34 cellular contexts compared by ENCODE assay signal in genomic region chrX:125004799-125005198, GRCh38. TPM values are rescaled to one million over a fixed set of nuclear protein-coding genes. Genes with fewer than 3 reads are reported as not detected.
DNase-seq lines count a peak whose midpoint lies in the region; ATAC-seq, FAIRE-seq and TF ChIP-seq lines count a peak whose summit lies in the region.
"Had no signal": no experiment of that assay in that cellular context is flagged by ENCODE, and none has a peak within 500 bp of the region (broad histone marks: within the 10 kb centered on the region; RNA-seq: fewer than 3 reads in every experiment).

No MANE protein-coding gene starts in this region.

- H3K27me3 ChIP-seq in breast epithelium (no peaks in the 10 kb centered on the region), bronchial epithelial cell (ENCODE audit: control insufficient read depth, insufficient read depth, low read length) (no peaks in the 10 kb centered on the region)
- H3K27me3 ChIP-seq: brain microvascular endothelial cell, left lung, spleen had no signal

- no peak for TF ChIP-seq POLR2A in breast epithelium (IDR thresholded peaks at IDR 0.05)

- H3K36me3 ChIP-seq in breast epithelium (no peaks in the 10 kb centered on the region), bronchial epithelial cell (ENCODE audit: control insufficient read depth, insufficient read depth, low read length) (no peaks in the 10 kb centered on the region)
- H3K36me3 ChIP-seq: brain microvascular endothelial cell, left lung, spleen, thoracic aorta had no signal

- ATAC-seq in GM21526 (IDR thresholded peaks at IDR 0.05; ENCODE audit: low FRiP score, unreplicated experiment): no peak
- ATAC-seq: A549; activated CD8-positive, alpha-beta T cell treated with anti-CD3 and anti-CD28 coated beads, Interleukin-2, amount 10 ng/mL, durations not matched to agents 7 days and 5 days; left lung; Panc1; right cardiac atrium had no signal

- no peak for TF ChIP-seq CTCF in MCF 10A (IDR thresholded peaks at IDR 0.05; ENCODE audit: unreplicated experiment)
- TF ChIP-seq CTCF in breast epithelium (IDR thresholded peaks at IDR 0.05): no peak
- no peak for TF ChIP-seq CTCF in bronchial epithelial cell (IDR thresholded peaks at IDR 0.05; ENCODE audit: insufficient read depth, low read length, severe bottlenecking)
- no peak for TF ChIP-seq CTCF in GM13976 (IDR thresholded peaks at IDR 0.05; ENCODE audit: borderline replicate concordance, control extremely low read depth, extremely low read depth, insufficient read depth, missing control alignments)

- no peaks in the 10 kb centered on the region for H3K36me3 Mint-ChIP-seq in MCF 10A (ENCODE audit: insufficient read depth, unreplicated experiment)
- no peaks in the 10 kb centered on the region for H3K36me3 Mint-ChIP-seq in immature natural killer cell
- H3K36me3 Mint-ChIP-seq: activated naive CD4-positive, alpha-beta T cell treated with anti-CD3 and anti-CD28 coated beads, Interleukin-2, amount 10 ng/mL, durations not matched to agents 7 days and 5 days; CD4-positive, CD25-positive, alpha-beta regulatory T cell had no signal

- H3K27ac ChIP-seq in breast epithelium: no peak overlapping the region
- H3K27ac ChIP-seq: A549, brain microvascular endothelial cell, left lung, parathyroid adenoma, spleen, thoracic aorta, VCaP had no signal

- H3K27me3 Mint-ChIP-seq in MCF 10A (ENCODE audit: insufficient read depth, unreplicated experiment) (no peaks in the 10 kb centered on the region), immature natural killer cell (ENCODE audit: low read depth in 3 of 3) (peaks cover 2 to 20% (median 2%) of the 10 kb centered on the region in 3 donors)
- H3K27me3 Mint-ChIP-seq: activated CD4-positive, alpha-beta T cell treated with anti-CD3 and anti-CD28 coated beads for 36 hours; activated naive CD4-positive, alpha-beta T cell treated with anti-CD3 and anti-CD28 coated beads, Interleukin-2, amount 10 ng/mL, durations not matched to agents 7 days and 5 days; CD4-positive, CD25-positive, alpha-beta regulatory T cell; stimulated activated naive CD8-positive, alpha-beta T cell treated with anti-CD3 and anti-CD28 coated beads, Interleukin-15, amount 100 ng/mL, for 72 hours had no signal

- H3K9me3 Mint-ChIP-seq in MCF 10A (ENCODE audit: unreplicated experiment): peaks cover 27% of the 10 kb centered on the region
- no peaks in the 10 kb centered on the region for H3K9me3 Mint-ChIP-seq in immature natural killer cell
- H3K9me3 Mint-ChIP-seq: activated naive CD4-positive, alpha-beta T cell treated with anti-CD3 and anti-CD28 coated beads, Interleukin-2, amount 10 ng/mL, durations not matched to agents 7 days and 5 days had no signal

- no peaks in the 10 kb centered on the region for H3K9me3 ChIP-seq in breast epithelium
- H3K9me3 ChIP-seq: A549, left lung, thoracic aorta had no signal

- no peak overlapping the region for H3K4me3 ChIP-seq in breast epithelium
- no peak overlapping the region for H3K4me3 ChIP-seq in bronchial epithelial cell (ENCODE audit: low read depth, low read length)
- H3K4me3 ChIP-seq: A549, left lung, spleen, thoracic aorta had no signal

- DNase-seq in MCF 10A (ENCODE audit: unreplicated experiment) (peak; percentile 14), breast epithelium (ENCODE audit: low spot score in 2 of 2) (no peak), NCI-H774 (lab: John Stamatoyannopoulos, UW) (peak; percentile 64), bronchial epithelial cell (ENCODE audit: low read depth) (peak; percentile 19), GM13976 (ENCODE audit: low spot score) (no peak), immature natural killer cell (no peak)
- DNase-seq in activated CD4-positive, alpha-beta T cell treated with anti-CD3 and anti-CD28 coated beads for 48 hours: no peak
- DNase-seq: activated CD8-positive, alpha-beta T cell treated with anti-CD3 and anti-CD28 coated beads, Interleukin-2, amount 10 ng/mL, durations not matched to agents 7 days and 5 days; activated naive CD4-positive, alpha-beta T cell treated with anti-CD3 and anti-CD28 coated beads, Interleukin-2, amount 10 ng/mL, durations not matched to agents 7 days and 5 days; AML-193; brain microvascular endothelial cell; CD4-positive, CD25-positive, alpha-beta regulatory T cell; HCEC 1CT; hypothalamus; Kasumi-1; left lung; mesendoderm; NCI-H1694; NCI-H510A; right cardiac atrium; spleen; stimulated activated CD8-positive, alpha-beta memory T cell treated with anti-CD3 and anti-CD28 coated beads, Interleukin-4, amount 100 ng/mL, for 48 hours; stimulated activated naive CD8-positive, alpha-beta T cell treated with anti-CD3 and anti-CD28 coated beads, Interleukin-15, amount 100 ng/mL, for 72 hours; T-helper 9 cell had no signal

- in situ Hi-C loops in GM13976 (cut with MboI; ENCODE audit: low sequenced_read_pairs, unreplicated experiment): no loop called here

- no peak overlapping the region for H3K4me3 Mint-ChIP-seq in MCF 10A (ENCODE audit: unreplicated experiment)
- no peak overlapping the region for H3K4me3 Mint-ChIP-seq in immature natural killer cell
- H3K4me3 Mint-ChIP-seq: activated CD4-positive, alpha-beta T cell treated with anti-CD3 and anti-CD28 coated beads for 36 hours; activated CD8-positive, alpha-beta T cell treated with anti-CD3 and anti-CD28 coated beads, Interleukin-2, amount 10 ng/mL, durations not matched to agents 7 days and 5 days; activated naive CD4-positive, alpha-beta T cell treated with anti-CD3 and anti-CD28 coated beads, Interleukin-2, amount 10 ng/mL, durations not matched to agents 7 days and 5 days; CD4-positive, CD25-positive, alpha-beta regulatory T cell; stimulated activated naive CD8-positive, alpha-beta T cell treated with anti-CD3 and anti-CD28 coated beads, Interleukin-15, amount 100 ng/mL, for 72 hours had no signal

- H3K4me1 Mint-ChIP-seq in MCF 10A (ENCODE audit: insufficient read depth, unreplicated experiment) (no peaks in the 10 kb centered on the region), immature natural killer cell (no peaks in the 10 kb centered on the region)
- H3K4me1 Mint-ChIP-seq: activated CD4-positive, alpha-beta T cell treated with anti-CD3 and anti-CD28 coated beads for 36 hours; activated naive CD4-positive, alpha-beta T cell treated with anti-CD3 and anti-CD28 coated beads, Interleukin-2, amount 10 ng/mL, durations not matched to agents 7 days and 5 days; CD4-positive, CD25-positive, alpha-beta regulatory T cell; stimulated activated naive CD8-positive, alpha-beta T cell treated with anti-CD3 and anti-CD28 coated beads, Interleukin-15, amount 100 ng/mL, for 72 hours had no signal

- intact Hi-C loops in MCF 10A (cut with micrococcal nuclease) (no loop called here), breast epithelium (cut with DNase I; ENCODE audit: low total_unique reads) (no loop called here)

- CTCF ChIA-PET in MCF 10A (lab: Yijun Ruan, JAX): interaction anchor here (0.6 kb wide), 1 partner anchor 9 kb away, joined by 3 read pairs; no protein-coding TSS in a partner anchor

- no peak for FAIRE-seq in bronchial epithelial cell (lab: Jason Lieb, UNC)
- FAIRE-seq: A549, endothelial cell of umbilical vein, GM12891 had no signal

- no TSS peak for BruUV-seq in MCF 10A (replicated peaks; lab: Mats Ljungman, UMichigan)

- no peak overlapping the region for H3K27ac Mint-ChIP-seq in MCF 10A (ENCODE audit: low read depth, unreplicated experiment)
- H3K27ac Mint-ChIP-seq in immature natural killer cell: no peak overlapping the region
- H3K27ac Mint-ChIP-seq: activated CD4-positive, alpha-beta T cell treated with anti-CD3 and anti-CD28 coated beads for 36 hours; activated CD8-positive, alpha-beta T cell treated with anti-CD3 and anti-CD28 coated beads, Interleukin-2, amount 10 ng/mL, durations not matched to agents 7 days and 5 days; activated naive CD4-positive, alpha-beta T cell treated with anti-CD3 and anti-CD28 coated beads, Interleukin-2, amount 10 ng/mL, durations not matched to agents 7 days and 5 days had no signal

- no peaks in the 10 kb centered on the region for H3K4me1 ChIP-seq in breast epithelium
- H3K4me1 ChIP-seq: A549, left lung, parathyroid adenoma, spleen had no signal

- POLR2A ChIA-PET in MCF 10A (lab: Yijun Ruan, JAX): interaction anchor here (0.9 to 1.1 kb wide), 2 partner anchors 9 to 15 kb away, joined by 3 read pairs; no protein-coding TSS in a partner anchor

RNA-seq across cellular contexts. Expression of gene TENM1, which starts 41.2 kb away (rescaled TPM):
- total RNA-seq in MCF 10A (2022) (1.6 and 2.9 TPM in 2 replicates), breast epithelium (10 to 100 TPM in 1 of 3 donors, 1 to 10 TPM in 1, under 1 TPM in 1; 0.88 to 11.4 (median 1.3) TPM), bronchial epithelial cell (0.13 and 0.53 TPM in 2 replicates)
- under 1 TPM; 0.21 to 0.97 (median 0.43) TPM for polyA plus RNA-seq in immature natural killer cell
- total RNA-seq: endothelial cell of umbilical vein, myocyte had no signal
- polyA plus RNA-seq: endothelial cell of umbilical vein had no signal

Comparison
In these comparisons a context has a peak if more than half of its experiments do, and no peak if none do; other contexts are left out.
1. DNase-seq: peak in MCF 10A (single experiment), NCI-H774 (single experiment) and bronchial epithelial cell (single experiment); none in breast epithelium (0 of 2), GM13976 (single experiment), activated CD4-positive, alpha-beta T cell treated with anti-CD3 and anti-CD28 coated beads for 48 hours (single experiment) and immature natural killer cell (0 of 3).